In the genomic region with DNA sequence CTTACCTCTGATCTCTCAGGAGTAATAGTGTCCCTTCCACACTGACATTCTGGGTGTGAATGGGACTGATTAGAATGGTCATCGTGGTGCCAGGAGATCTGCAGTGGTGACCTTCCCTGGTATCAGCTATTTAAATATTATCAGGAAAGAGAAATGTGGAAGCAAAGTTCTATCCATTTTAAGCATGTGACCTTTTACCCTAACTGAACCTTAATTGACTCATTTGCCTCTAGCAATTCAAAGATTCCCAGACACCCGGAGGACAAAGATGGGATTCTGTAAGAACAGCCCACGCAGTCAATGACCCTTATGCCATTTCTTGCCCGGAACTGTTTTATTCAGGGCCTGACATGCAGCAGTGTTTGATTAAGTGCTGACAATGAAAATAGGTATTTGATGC, we compare ENCODE assay signal across 16 cellular contexts. TPM values are rescaled to one million over a fixed set of nuclear protein-coding genes. Genes with fewer than 3 reads are reported as not detected.
DNase-seq lines count a peak whose midpoint lies in the region; ATAC-seq and TF ChIP-seq lines count a peak whose summit lies in the region.
"Had no signal": no experiment of that assay in that cellular context is flagged by ENCODE, and none has a peak within 500 bp of the region (broad histone marks: within the 10 kb centered on the region; RNA-seq: fewer than 3 reads in every experiment).

No MANE protein-coding gene starts in this region.

- no peak for DNase-seq in activated naive CD4-positive, alpha-beta T cell (lab: John Stamatoyannopoulos, UW)
- DNase-seq in brain microvascular endothelial cell (no peak), right lobe of liver (peak in 1 of 3 donors; percentile 55), type B pancreatic cell (ENCODE audit: extremely low spot score, unreplicated experiment) (no peak), T-helper 9 cell (no peak)
- DNase-seq: activated T-cell treated with anti-CD3 and anti-CD28 coated beads, Interleukin-2, amount 50 U/mL, for 4 hours; DND-41; NCI-H1694 treated with DMSO at 0.1 percent for 48 hours; NCI-H774; sigmoid colon; tibial artery had no signal

- peaks cover 0 to 79% (median 41%) of the 10 kb centered on the region in 4 donors for H3K4me1 ChIP-seq in right lobe of liver

- no peaks in the 10 kb centered on the region for H3K27me3 Mint-ChIP-seq in activated naive CD4-positive, alpha-beta T cell treated with anti-CD3 and anti-CD28 coated beads, Interleukin-2, amount 50 U/mL, for 24 hours
- no peaks in the 10 kb centered on the region for H3K27me3 Mint-ChIP-seq in type B pancreatic cell

- H3K27ac Mint-ChIP-seq in activated naive CD4-positive, alpha-beta T cell treated with anti-CD3 and anti-CD28 coated beads, Interleukin-2, amount 50 U/mL, for 24 hours = peak overlapping the region; percentile 7
- peak overlapping the region; percentile 96 for H3K27ac Mint-ChIP-seq in type B pancreatic cell
- H3K27ac Mint-ChIP-seq: WTC11 had no signal

- H3K36me3 Mint-ChIP-seq in activated naive CD4-positive, alpha-beta T cell treated with anti-CD3 and anti-CD28 coated beads, Interleukin-2, amount 50 U/mL, for 24 hours = no peaks in the 10 kb centered on the region
- H3K36me3 Mint-ChIP-seq in type B pancreatic cell = peaks cover 6% of the 10 kb centered on the region
- H3K36me3 Mint-ChIP-seq: WTC11 had no signal

- in situ Hi-C loops in brain microvascular endothelial cell (cut with HindIII; ENCODE audit: low pct_ligation_motif_present, low sequenced_read_pairs) = no loop called here

- H3K27me3 ChIP-seq in brain microvascular endothelial cell (replicated peaks) (no peaks in the 10 kb centered on the region), right lobe of liver (no peaks in the 10 kb centered on the region)
- H3K27me3 ChIP-seq: sigmoid colon, tibial artery had no signal

- H3K9me3 Mint-ChIP-seq in activated naive CD4-positive, alpha-beta T cell treated with anti-CD3 and anti-CD28 coated beads, Interleukin-2, amount 50 U/mL, for 24 hours = no peaks in the 10 kb centered on the region
- no peaks in the 10 kb centered on the region for H3K9me3 Mint-ChIP-seq in type B pancreatic cell
- H3K9me3 Mint-ChIP-seq: activated T-cell treated with anti-CD3 and anti-CD28 coated beads, Interleukin-2, amount 50 U/mL, for 4 hours; WTC11 had no signal

- peak; percentile 24 for TF ChIP-seq POLR2A in right lobe of liver (IDR thresholded peaks at IDR 0.05)

- H3K4me1 Mint-ChIP-seq in activated naive CD4-positive, alpha-beta T cell treated with anti-CD3 and anti-CD28 coated beads, Interleukin-2, amount 50 U/mL, for 24 hours = peaks cover 33% of the 10 kb centered on the region
- peaks cover 53% of the 10 kb centered on the region for H3K4me1 Mint-ChIP-seq in type B pancreatic cell (ENCODE audit: unreplicated experiment)

- H3K36me3 ChIP-seq in brain microvascular endothelial cell (replicated peaks) (no peaks in the 10 kb centered on the region), right lobe of liver (no peaks in the 10 kb centered on the region)
- H3K36me3 ChIP-seq: sigmoid colon, tibial artery had no signal

- ATAC-seq in right lobe of liver (peak; percentile 31 to 55 (median 46)), GM18520 (IDR thresholded peaks at IDR 0.05; ENCODE audit: unreplicated experiment) (no peak), GM18868 (IDR thresholded peaks at IDR 0.05; ENCODE audit: unreplicated experiment) (no peak)
- ATAC-seq: WTC11 had no signal

- TF ChIP-seq CTCF in brain microvascular endothelial cell (IDR thresholded peaks at IDR 0.05; ENCODE audit: low read depth, low read length, missing control alignments) (no peak), right lobe of liver (IDR thresholded peaks at IDR 0.05) (no peak), type B pancreatic cell (conservative IDR thresholded peaks at IDR 0.05) (no peak)

- H3K4me3 Mint-ChIP-seq in activated naive CD4-positive, alpha-beta T cell treated with anti-CD3 and anti-CD28 coated beads, Interleukin-2, amount 50 U/mL, for 24 hours = no peak overlapping the region
- peak overlapping the region; percentile 35 for H3K4me3 Mint-ChIP-seq in type B pancreatic cell
- H3K4me3 Mint-ChIP-seq: activated T-cell treated with anti-CD3 and anti-CD28 coated beads, Interleukin-2, amount 50 U/mL, for 4 hours; WTC11 had no signal

- intact Hi-C loops in right lobe of liver (cut with DNase I) = loop anchor here in 1 of 2 donors (5.0 kb wide), 1 partner anchor 110 kb away; no protein-coding TSS in a partner anchor

- H3K9me3 ChIP-seq in right lobe of liver = no peaks in the 10 kb centered on the region
- H3K9me3 ChIP-seq: sigmoid colon, tibial artery had no signal

- 6% methylated on average over 4 of the region's 4 CpGs for WGBS in right lobe of liver (ENCODE audit: insufficient coverage, low coverage, low lambda C conversion rate, missing lambda C conversion rate)

- H3K27ac ChIP-seq in brain microvascular endothelial cell (peak overlapping the region; percentile 28), right lobe of liver (peak overlapping the region; percentile 93 to 98 (median 94))
- H3K27ac ChIP-seq: SK-N-MC, tibial artery had no signal

- H3K4me3 ChIP-seq in brain microvascular endothelial cell (ENCODE audit: low read depth, low read length) = no peak overlapping the region
- H3K4me3 ChIP-seq in right lobe of liver = no peak overlapping the region
- H3K4me3 ChIP-seq: sigmoid colon, SK-N-MC, tibial artery had no signal

RNA-seq across cellular contexts. Expression of a gene that starts 10.3 kb away (rescaled TPM):
- total RNA-seq in right lobe of liver (100 to 1,000 TPM in 2 of 6 experiments, 10 to 100 TPM in 4; 31.1 to 213 (median 86.1) TPM), type B pancreatic cell (ENCODE audit: low replicate concordance) (10.9 and 33.1 TPM in 2 replicates)
- total RNA-seq: WTC11 had no signal

Comparison
In these comparisons a context has a peak if more than half of its experiments do, and no peak if none do; other contexts are left out.
1. ATAC-seq: peak in right lobe of liver (4 of 4); none in GM18520 (single experiment) and GM18868 (single experiment).